Comparison of ENCODE assay signal across 8 cellular contexts in the genomic region with DNA sequence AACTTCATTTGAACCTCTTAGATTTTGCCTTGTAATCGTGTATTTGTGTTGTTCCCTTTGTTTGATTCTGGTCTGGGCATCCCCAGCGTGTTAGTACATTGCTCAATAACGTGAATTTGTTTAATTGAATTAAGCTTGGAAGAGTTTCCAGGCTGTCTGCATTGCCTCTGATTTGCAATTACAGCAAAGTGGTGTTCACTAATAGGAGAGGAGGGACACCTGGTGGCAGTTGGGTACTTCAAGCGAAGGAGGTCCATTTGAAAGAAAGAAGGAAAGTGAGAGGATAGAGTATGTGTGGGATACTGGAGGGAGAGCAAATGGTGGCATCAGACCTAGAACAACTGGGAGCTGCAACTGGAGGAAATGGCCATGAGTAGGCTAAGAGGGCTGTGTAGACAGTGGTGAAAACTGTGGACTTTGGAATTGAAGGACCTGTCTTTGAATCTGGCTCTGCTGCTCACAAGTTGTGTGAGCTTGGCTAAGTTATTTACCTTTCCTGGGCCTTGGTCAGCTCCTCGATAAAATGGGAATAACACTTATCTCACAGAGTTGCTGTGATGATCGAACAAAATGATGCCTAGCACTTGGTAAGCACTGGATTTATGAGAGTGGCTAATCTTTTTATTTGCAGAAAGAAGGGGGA. TPM values are rescaled to one million over a fixed set of nuclear protein-coding genes. Genes with fewer than 3 reads are reported as not detected.
DNase-seq lines count a peak whose midpoint lies in the region; ATAC-seq and TF ChIP-seq lines count a peak whose summit lies in the region.

No MANE protein-coding gene starts in this region.

- intact Hi-C loops in sciatic nerve (cut with DNase I) = no loop called here

- TF ChIP-seq CTCF in GM13977 (IDR thresholded peaks at IDR 0.05; ENCODE audit: extremely low read depth, insufficient read depth, missing control alignments) = peak; percentile 74

- DNase-seq in Ammon's horn (ENCODE audit: low spot score) = peak; percentile 85
- peak; percentile 28 for DNase-seq in GM13977 (ENCODE audit: low spot score)
- peak; percentile 73 for DNase-seq in NCI-H748 (lab: John Stamatoyannopoulos, UW; ENCODE audit: unreplicated experiment)
- peak; percentile 30 for DNase-seq in activated naive CD4-positive, alpha-beta T cell treated with Interleukin-2 at 50 U/mL for 16 hours
- peak; percentile 37 for DNase-seq in glomerular visceral epithelial cell (ENCODE audit: extremely low spot score)
- DNase-seq in sciatic nerve (ENCODE audit: low spot score) = peak; percentile 65

- in situ Hi-C loops in GM13977 (cut with MboI; ENCODE audit: low pct_unique_long_range_greater_than_20kb, low sequenced_read_pairs, unreplicated experiment) = loop anchor here (25.0 kb wide), 1 partner anchor 734 kb away; no protein-coding TSS in a partner anchor

- peak; percentile 63 for ATAC-seq in HG03097 (IDR thresholded peaks at IDR 0.05; ENCODE audit: low FRiP score, unreplicated experiment)
- ATAC-seq in sciatic nerve = peak; percentile 91
- ATAC-seq in GM19397 (IDR thresholded peaks at IDR 0.05; ENCODE audit: unreplicated experiment) = no peak

RNA-seq across cellular contexts. Expression of gene LSMEM1, which starts 15.2 kb away (rescaled TPM):
- 3.9 TPM for total RNA-seq in sciatic nerve

RNA-seq across cellular contexts. Expression of gene IFRD1, which starts 45.7 kb away (rescaled TPM):
- total RNA-seq in sciatic nerve = 92.8 TPM

Comparison
In these comparisons a context has a peak if more than half of its experiments do, and no peak if none do; other contexts are left out.
1. DNase-seq: peak in every context shown above with its lines; median percentile 85 in Ammon's horn; 73 in NCI-H748; 65 in sciatic nerve; 37 in glomerular visceral epithelial cell; 30 in activated naive CD4-positive, alpha-beta T cell treated with Interleukin-2 at 50 U/mL for 16 hours; 28 in GM13977.